ENCODE assay signal across 8 cellular contexts in the genomic region with DNA sequence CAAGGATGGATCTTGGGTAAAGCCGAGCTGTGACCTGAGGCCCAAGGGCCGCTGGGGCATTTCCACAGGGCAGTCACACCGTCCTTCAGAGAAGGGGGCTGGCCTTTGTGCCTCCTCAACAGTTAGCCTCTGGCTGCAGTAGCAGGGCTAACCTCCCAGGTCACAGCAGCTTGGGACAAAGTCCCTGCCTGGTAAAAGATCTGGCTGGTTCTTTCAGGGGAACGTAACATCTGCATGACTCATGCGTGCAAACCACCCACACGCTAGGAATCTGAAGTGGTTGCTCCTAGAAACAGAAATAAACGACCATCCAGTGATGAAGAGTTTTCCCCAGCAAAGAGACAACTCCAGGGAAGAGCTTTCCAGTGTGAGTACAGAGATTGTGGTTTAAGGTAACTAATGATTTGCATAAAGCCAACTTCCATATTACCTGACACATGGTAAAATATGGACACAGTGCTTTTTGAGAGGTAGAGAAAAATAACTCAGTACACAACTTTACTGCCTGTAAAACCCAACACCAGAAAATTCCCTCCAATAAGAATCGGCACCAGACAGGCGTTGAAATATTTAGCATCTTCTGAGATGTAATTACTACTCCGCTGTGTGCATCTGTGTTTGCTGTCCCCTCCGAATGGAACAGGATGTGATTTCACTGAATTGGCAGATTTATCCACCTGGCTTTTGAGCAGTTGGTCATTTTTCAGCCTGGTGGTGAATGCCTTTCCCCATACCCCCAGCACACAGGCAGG.
DNase-seq lines count a peak whose midpoint lies in the region; ATAC-seq, FAIRE-seq and TF ChIP-seq lines count a peak whose summit lies in the region.

No MANE protein-coding gene starts in this region.

- H3K27ac ChIP-seq in K562 (ENCODE audit: extremely low read depth, low read depth, low read length) (no peak overlapping the region), layer of hippocampus (ENCODE audit: low read depth, low read length) (peak overlapping the region; percentile 12), tibial nerve (peak overlapping the region in 3 of 4 donors; percentile 61 to 63 (median 62)), GM23338 (ENCODE audit: low read depth) (no peak overlapping the region)

- no peaks in the 10 kb centered on the region; the same call in 1 of the 2 replicates for H3K9me2 ChIP-seq in GM23338 (ENCODE audit: insufficient read depth)

- no peak overlapping the region for H3K4me3 ChIP-seq in K562
- H3K4me3 ChIP-seq in tibial nerve: no peak overlapping the region
- H3K4me3 ChIP-seq in GM23338: no peak overlapping the region

- in situ Hi-C loops in K562 (cut with MboI): loop anchor here (5.0 kb wide), 1 partner anchor 123 kb away; no protein-coding TSS in a partner anchor

- H3K9me3 Mint-ChIP-seq in GM23338: no peaks in the 10 kb centered on the region; the same call in 2 of the 3 replicates

- H3K36me3 ChIP-seq in K562 (ENCODE audit: control insufficient read depth, insufficient read depth, low read length) (no peaks in the 10 kb centered on the region), tibial nerve (no peaks in the 10 kb centered on the region), GM23338 (ENCODE audit: insufficient read depth) (no peaks in the 10 kb centered on the region)

- no peaks in the 10 kb centered on the region for H3F3A ChIP-seq in GM23338 (replicated peaks; ENCODE audit: low read depth)

- TF ChIP-seq CTCF in K562 (IDR thresholded peaks at IDR 0.05 in 2 of 3, conservative IDR thresholded peaks at IDR 0.05 in 1 of 3; ENCODE audit: insufficient read depth in 2 of 3, low read depth in 1 of 3, low read length in 3 of 3) (no peak), tibial nerve (IDR thresholded peaks at IDR 0.05) (no peak), GM23338 (conservative IDR thresholded peaks at IDR 0.05; ENCODE audit: low read depth in 2 of 2) (no peak)

- no TSS peak for BruUV-seq in K562 (replicated peaks; lab: Mats Ljungman, UMichigan)

- H3K27ac Mint-ChIP-seq in GM23338: no peak overlapping the region

- H3K27me3 ChIP-seq in K562 (ENCODE audit: control insufficient read depth in 2 of 2, insufficient read depth in 2 of 2, low read length in 2 of 2): no peaks in the 10 kb centered on the region
- no peaks in the 10 kb centered on the region for H3K27me3 ChIP-seq in layer of hippocampus (ENCODE audit: control insufficient read depth, insufficient read depth, low read length)
- H3K27me3 ChIP-seq in tibial nerve: no peaks in the 10 kb centered on the region
- H3K27me3 ChIP-seq in GM23338 (ENCODE audit: insufficient read depth): no peaks in the 10 kb centered on the region

- no peak overlapping the region for H3K9ac ChIP-seq in K562 (ENCODE audit: insufficient read depth in 1 of 2, low read depth in 2 of 2, low read length in 2 of 2)

- intact Hi-C loops in K562 (cut with micrococcal nuclease): no loop called here

- peaks cover 4% of the 10 kb centered on the region; the same call in 2 of the 3 replicates for H3K4me1 Mint-ChIP-seq in GM23338

- H3K4me1 ChIP-seq in K562 (replicated peaks in 1 of 2; ENCODE audit: control insufficient read depth in 2 of 2, insufficient read depth in 2 of 2, low read length in 2 of 2): no peaks in the 10 kb centered on the region; a peak in 2 of 5 replicates
- H3K4me1 ChIP-seq in tibial nerve: peaks cover 0 to 30% (median 17%) of the 10 kb centered on the region in 4 donors
- H3K4me1 ChIP-seq in GM23338 (ENCODE audit: insufficient read depth): no peaks in the 10 kb centered on the region

- FAIRE-seq in GM12892 (lab: Jason Lieb, UNC) (peak; percentile 96), K562 (lab: Jason Lieb, UNC) (peak; percentile 32)

- TF ChIP-seq RAD21 in K562 (CRISPR knock-in tag; conservative IDR thresholded peaks at IDR 0.05 in 1 of 2, IDR thresholded peaks at IDR 0.05 in 1 of 2): no peak

- no peak overlapping the region for H3K4me3 Mint-ChIP-seq in GM23338

- H3K4me2 ChIP-seq in K562 (ENCODE audit: insufficient read depth, low read length) (no peak overlapping the region), GM23338 (no peak overlapping the region)

- TF ChIP-seq EP300 in K562 (IDR thresholded peaks at IDR 0.05; ENCODE audit: low read length) (no peak), tibial nerve (IDR thresholded peaks at IDR 0.05) (peak in 1 of 2 donors; percentile 68)

- H3K9me3 ChIP-seq in K562 (replicated peaks; ENCODE audit: control insufficient read depth, insufficient read depth, low read depth, low read length): no peaks in the 10 kb centered on the region
- no peaks in the 10 kb centered on the region for H3K9me3 ChIP-seq in tibial nerve

- POLR2A ChIA-PET in K562 (lab: Yijun Ruan, JAX): no interaction called here

- peaks cover 2% of the 10 kb centered on the region for H3K27me3 Mint-ChIP-seq in GM23338 (ENCODE audit: insufficient read depth, low read depth, poor library complexity)

- no peaks in the 10 kb centered on the region for H3K9me1 ChIP-seq in K562 (ENCODE audit: control insufficient read depth, insufficient read depth, low read length)

- DNase-seq in GM12892 (ENCODE audit: insufficient read length): no peak
- peak; percentile 72 for DNase-seq in NCI-H146 treated with DMSO at 0.1 percent for 48 hours (lab: John Stamatoyannopoulos, UW; ENCODE audit: unreplicated experiment)
- DNase-seq in K562 (ENCODE audit: extremely low read depth in 1 of 4, low spot score in 3 of 4): peak in 1 of 4 experiments; percentile 19
- peak in 1 of 2 donors; percentile 41 for DNase-seq in tibial nerve (ENCODE audit: low spot score in 2 of 2)
- DNase-seq in GM23338 (ENCODE audit: low spot score): no peak
- DNase-seq in NCI-H1436 treated with DMSO at 0.1 percent for 48 hours (lab: John Stamatoyannopoulos, UW): no peak

- H4K20me1 ChIP-seq in K562 (replicated peaks; ENCODE audit: control insufficient read depth, insufficient read depth, low read length) (no peaks in the 10 kb centered on the region), GM23338 (replicated peaks; ENCODE audit: insufficient read depth) (no peaks in the 10 kb centered on the region)

- CTCF ChIA-PET in K562 (lab: Yijun Ruan, JAX; ENCODE audit: low intra/inter-chr PET ratio): no interaction called here

- TF ChIP-seq POLR2A in GM12892 (IDR thresholded peaks at IDR 0.05; ENCODE audit: low read depth, low read length): no peak
- TF ChIP-seq POLR2A in K562 (conservative IDR thresholded peaks at IDR 0.05): no peak
- TF ChIP-seq POLR2A in tibial nerve (IDR thresholded peaks at IDR 0.05): no peak

- no peaks in the 10 kb centered on the region for H3K36me3 Mint-ChIP-seq in GM23338 (ENCODE audit: low read depth)

- peak; percentile 53 for ATAC-seq in K562
- no peak for ATAC-seq in GM18502 (IDR thresholded peaks at IDR 0.05; ENCODE audit: poor library complexity, unreplicated experiment)
- no peak for ATAC-seq in GM23338

- 28% methylated on average over 10 of the region's 11 CpGs for WGBS in K562 (ENCODE audit: insufficient coverage, low coverage, missing lambda C conversion rate)
- WGBS in tibial nerve, 2 donors: 41 to 42% methylated on average over 11 of the region's 11 CpGs

- H2AFZ ChIP-seq in K562 (ENCODE audit: low read depth, low read length) (no peak overlapping the region), GM23338 (no peak overlapping the region)

- H3K79me2 ChIP-seq in K562 (ENCODE audit: control insufficient read depth, insufficient read depth, low read length) (no peaks in the 10 kb centered on the region), GM23338 (replicated peaks; ENCODE audit: insufficient read depth) (no peaks in the 10 kb centered on the region)

TF ChIP-seq in K562, 482 proteins besides CTCF, POLR2A, EP300 and RAD21 (continues in another document):
- TF ChIP-seq BRCA1 (IDR thresholded peaks at IDR 0.05): no peak
- TF ChIP-seq BRCA1 (CRISPR knock-in tag; IDR thresholded peaks at IDR 0.05): no peak
- peak; percentile 75; the same call in 1 of the 2 replicates for TF ChIP-seq JUND (IDR thresholded peaks at IDR 0.05; ENCODE audit: borderline replicate concordance, low read depth, low read length)
- no peak; the same call in 2 of the 3 replicates for TF ChIP-seq JUND (tag; IDR thresholded peaks at IDR 0.05; ENCODE audit: borderline replicate concordance, low read depth, low read length)

TF ChIP-seq in GM23338, 12 proteins besides CTCF, POLR2A, EP300 and RAD21 (continues in another document):
- no peak for TF ChIP-seq EZH2 (IDR thresholded peaks at IDR 0.05; ENCODE audit: low read depth, unreplicated experiment)
- TF ChIP-seq, protein P1, sequence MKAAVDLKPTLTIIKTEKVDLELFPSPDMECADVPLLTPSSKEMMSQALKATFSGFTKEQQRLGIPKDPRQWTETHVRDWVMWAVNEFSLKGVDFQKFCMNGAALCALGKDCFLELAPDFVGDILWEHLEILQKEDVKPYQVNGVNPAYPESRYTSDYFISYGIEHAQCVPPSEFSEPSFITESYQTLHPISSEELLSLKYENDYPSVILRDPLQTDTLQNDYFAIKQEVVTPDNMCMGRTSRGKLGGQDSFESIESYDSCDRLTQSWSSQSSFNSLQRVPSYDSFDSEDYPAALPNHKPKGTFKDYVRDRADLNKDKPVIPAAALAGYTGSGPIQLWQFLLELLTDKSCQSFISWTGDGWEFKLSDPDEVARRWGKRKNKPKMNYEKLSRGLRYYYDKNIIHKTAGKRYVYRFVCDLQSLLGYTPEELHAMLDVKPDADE (IDR thresholded peaks at IDR 0.05): no peak
- TF ChIP-seq, protein P2, sequence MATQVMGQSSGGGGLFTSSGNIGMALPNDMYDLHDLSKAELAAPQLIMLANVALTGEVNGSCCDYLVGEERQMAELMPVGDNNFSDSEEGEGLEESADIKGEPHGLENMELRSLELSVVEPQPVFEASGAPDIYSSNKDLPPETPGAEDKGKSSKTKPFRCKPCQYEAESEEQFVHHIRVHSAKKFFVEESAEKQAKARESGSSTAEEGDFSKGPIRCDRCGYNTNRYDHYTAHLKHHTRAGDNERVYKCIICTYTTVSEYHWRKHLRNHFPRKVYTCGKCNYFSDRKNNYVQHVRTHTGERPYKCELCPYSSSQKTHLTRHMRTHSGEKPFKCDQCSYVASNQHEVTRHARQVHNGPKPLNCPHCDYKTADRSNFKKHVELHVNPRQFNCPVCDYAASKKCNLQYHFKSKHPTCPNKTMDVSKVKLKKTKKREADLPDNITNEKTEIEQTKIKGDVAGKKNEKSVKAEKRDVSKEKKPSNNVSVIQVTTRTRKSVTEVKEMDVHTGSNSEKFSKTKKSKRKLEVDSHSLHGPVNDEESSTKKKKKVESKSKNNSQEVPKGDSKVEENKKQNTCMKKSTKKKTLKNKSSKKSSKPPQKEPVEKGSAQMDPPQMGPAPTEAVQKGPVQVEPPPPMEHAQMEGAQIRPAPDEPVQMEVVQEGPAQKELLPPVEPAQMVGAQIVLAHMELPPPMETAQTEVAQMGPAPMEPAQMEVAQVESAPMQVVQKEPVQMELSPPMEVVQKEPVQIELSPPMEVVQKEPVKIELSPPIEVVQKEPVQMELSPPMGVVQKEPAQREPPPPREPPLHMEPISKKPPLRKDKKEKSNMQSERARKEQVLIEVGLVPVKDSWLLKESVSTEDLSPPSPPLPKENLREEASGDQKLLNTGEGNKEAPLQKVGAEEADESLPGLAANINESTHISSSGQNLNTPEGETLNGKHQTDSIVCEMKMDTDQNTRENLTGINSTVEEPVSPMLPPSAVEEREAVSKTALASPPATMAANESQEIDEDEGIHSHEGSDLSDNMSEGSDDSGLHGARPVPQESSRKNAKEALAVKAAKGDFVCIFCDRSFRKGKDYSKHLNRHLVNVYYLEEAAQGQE (IDR thresholded peaks at IDR 0.05; ENCODE audit: unreplicated experiment): no peak
- no peak for TF ChIP-seq EZH2phosphoT487 (IDR thresholded peaks at IDR 0.05; ENCODE audit: unreplicated experiment)

Comparison
In these comparisons a context has a peak if more than half of its experiments do, and no peak if none do; other contexts are left out.
1. H3K27ac ChIP-seq: peak in layer of hippocampus (single experiment) and tibial nerve (3 of 4); none in K562 (single experiment) and GM23338 (single experiment).